ENCODE assay signal across 8 cellular contexts in genomic region chr3:169764453-169765280, GRCh38. TPM values are rescaled to one million over a fixed set of nuclear protein-coding genes. Genes with fewer than 3 reads are reported as not detected.
A peak's percentile ranks its signal among the peaks of the same experiment; 100 is the strongest.
DNase-seq lines count a peak whose midpoint lies in the region; ATAC-seq, FAIRE-seq and TF ChIP-seq lines count a peak whose summit lies in the region.

TERC (minus strand) TSS chr3:169765060.

- peak; percentile 85 for DNase-seq in A172 (ENCODE audit: low spot score)
- DNase-seq in NCI-H2171 (lab: John Stamatoyannopoulos, UW): peak; percentile 95
- peak; percentile 88 for DNase-seq in WTC11 (ENCODE audit: low spot score)
- DNase-seq in bronchial epithelial cell (ENCODE audit: low read depth): peak; percentile 77
- peak; percentile 82 for DNase-seq in iPS-NIHi11 (ENCODE audit: low spot score)
- DNase-seq in small intestine: peak; percentile 96

- 0% methylated on average over 71 to 77 of the region's 77 CpGs for WGBS in small intestine, 3 donors

- H3K9me3 ChIP-seq in small intestine (ENCODE audit: control insufficient read depth, low read depth): no peaks in the 10 kb centered on the region

- H3K27me3 ChIP-seq in bronchial epithelial cell (ENCODE audit: control insufficient read depth, insufficient read depth, low read length) (no peaks in the 10 kb centered on the region), small intestine (ENCODE audit: control insufficient read depth in 2 of 2, insufficient read depth in 2 of 2, low read length in 2 of 2) (no peaks in the 10 kb centered on the region)

- no peaks in the 10 kb centered on the region for H3K27me3 Mint-ChIP-seq in WTC11 (ENCODE audit: low read depth)

- ATAC-seq in GM18520 (IDR thresholded peaks at IDR 0.05; ENCODE audit: unreplicated experiment) (peak; percentile 71), HG03060 (IDR thresholded peaks at IDR 0.05; ENCODE audit: low read depth, unreplicated experiment) (peak; percentile 47), WTC11 (peak; percentile 84)

- FAIRE-seq in bronchial epithelial cell (lab: Jason Lieb, UNC) (no peak), small intestine (lab: Jason Lieb, UNC) (no peak)

- no peaks in the 10 kb centered on the region for H3K4me1 ChIP-seq in small intestine (ENCODE audit: control insufficient read depth in 2 of 2, insufficient read depth in 1 of 2, low read depth in 1 of 2, low read length in 1 of 2)

- peaks cover 11% of the 10 kb centered on the region for H3K9me3 Mint-ChIP-seq in WTC11

- peak within 1 kb of the TSS; percentile 98 for H3K27ac Mint-ChIP-seq in WTC11

- H3K36me3 ChIP-seq in bronchial epithelial cell (ENCODE audit: control insufficient read depth, insufficient read depth, low read length) (no peaks in the 10 kb centered on the region), small intestine (ENCODE audit: control insufficient read depth in 2 of 2, insufficient read depth in 2 of 2, low read length in 2 of 2) (no peaks in the 10 kb centered on the region)

- H3K36me3 Mint-ChIP-seq in WTC11: peaks cover 3% of the 10 kb centered on the region; the same call in 1 of the 2 replicates

- H3K4me3 ChIP-seq in bronchial epithelial cell (ENCODE audit: low read depth, low read length) (peak within 1 kb of the TSS; percentile 87), small intestine (ENCODE audit: low read depth in 1 of 2, low read length in 2 of 2) (peak within 1 kb of the TSS; percentile 74 to 87)

- no peak for TF ChIP-seq CTCF in WTC11 (IDR thresholded peaks at IDR 0.05)
- TF ChIP-seq CTCF in bronchial epithelial cell (IDR thresholded peaks at IDR 0.05; ENCODE audit: insufficient read depth, low read length, severe bottlenecking): no peak

- peak within 1 kb of the TSS; percentile 97 to 99 for H3K27ac ChIP-seq in small intestine (ENCODE audit: low read depth in 1 of 2, low read length in 1 of 2)

- H3K4me3 Mint-ChIP-seq in WTC11: peak within 1 kb of the TSS; percentile 91

- POLR2A ChIA-PET in WTC11 (lab: Charles Lee): interaction anchor here (1.6 kb wide), 1 partner anchor 8 kb away, joined by 5 read pairs; the partner anchor contains the start of gene MYNN

- CTCF ChIA-PET in WTC11 (lab: Charles Lee): interaction anchor here (1.0 kb wide), 1 partner anchor 616 kb away, joined by 5 read pairs; no protein-coding TSS in a partner anchor

- H3K4me1 Mint-ChIP-seq in WTC11: peaks cover 10% of the 10 kb centered on the region

TF ChIP-seq in WTC11, 78 proteins besides CTCF, POLR2A, EP300 and RAD21 (continues in another document):
- TF ChIP-seq TEAD4 (CRISPR knock-in tag; IDR thresholded peaks at IDR 0.05) (no peak), ZNF416 (CRISPR knock-in tag; IDR thresholded peaks at IDR 0.05) (peak; percentile 95), IRF1 (CRISPR knock-in tag; IDR thresholded peaks at IDR 0.05) (no peak), E2F5 (CRISPR knock-in tag; IDR thresholded peaks at IDR 0.05) (no peak), MYBL2 (CRISPR knock-in tag; IDR thresholded peaks at IDR 0.05) (0 out of 2 replicates have a peak, but pooled peaks have one; percentile 49), MAX (CRISPR knock-in tag; IDR thresholded peaks at IDR 0.05) (no peak), NR1H2 (CRISPR knock-in tag; IDR thresholded peaks at IDR 0.05) (no peak), NFE2L1 (CRISPR knock-in tag; IDR thresholded peaks at IDR 0.05) (no peak), CREB1 (CRISPR knock-in tag; IDR thresholded peaks at IDR 0.05) (no peak), ZNF671 (CRISPR knock-in tag; IDR thresholded peaks at IDR 0.05) (peak; percentile 60; the same call in 1 of the 2 replicates), ATF6 (CRISPR knock-in tag; IDR thresholded peaks at IDR 0.05) (no peak), GRHL2 (CRISPR knock-in tag; IDR thresholded peaks at IDR 0.05; ENCODE audit: insufficient replicate concordance, severe bottlenecking) (no peak), FOXJ3 (CRISPR knock-in tag; IDR thresholded peaks at IDR 0.05; ENCODE audit: borderline replicate concordance) (no peak)
- TF ChIP-seq, protein P1, sequence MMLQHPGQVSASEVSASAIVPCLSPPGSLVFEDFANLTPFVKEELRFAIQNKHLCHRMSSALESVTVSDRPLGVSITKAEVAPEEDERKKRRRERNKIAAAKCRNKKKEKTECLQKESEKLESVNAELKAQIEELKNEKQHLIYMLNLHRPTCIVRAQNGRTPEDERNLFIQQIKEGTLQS (CRISPR knock-in tag; conservative IDR thresholded peaks at IDR 0.05): no peak
- TF ChIP-seq, protein P2, sequence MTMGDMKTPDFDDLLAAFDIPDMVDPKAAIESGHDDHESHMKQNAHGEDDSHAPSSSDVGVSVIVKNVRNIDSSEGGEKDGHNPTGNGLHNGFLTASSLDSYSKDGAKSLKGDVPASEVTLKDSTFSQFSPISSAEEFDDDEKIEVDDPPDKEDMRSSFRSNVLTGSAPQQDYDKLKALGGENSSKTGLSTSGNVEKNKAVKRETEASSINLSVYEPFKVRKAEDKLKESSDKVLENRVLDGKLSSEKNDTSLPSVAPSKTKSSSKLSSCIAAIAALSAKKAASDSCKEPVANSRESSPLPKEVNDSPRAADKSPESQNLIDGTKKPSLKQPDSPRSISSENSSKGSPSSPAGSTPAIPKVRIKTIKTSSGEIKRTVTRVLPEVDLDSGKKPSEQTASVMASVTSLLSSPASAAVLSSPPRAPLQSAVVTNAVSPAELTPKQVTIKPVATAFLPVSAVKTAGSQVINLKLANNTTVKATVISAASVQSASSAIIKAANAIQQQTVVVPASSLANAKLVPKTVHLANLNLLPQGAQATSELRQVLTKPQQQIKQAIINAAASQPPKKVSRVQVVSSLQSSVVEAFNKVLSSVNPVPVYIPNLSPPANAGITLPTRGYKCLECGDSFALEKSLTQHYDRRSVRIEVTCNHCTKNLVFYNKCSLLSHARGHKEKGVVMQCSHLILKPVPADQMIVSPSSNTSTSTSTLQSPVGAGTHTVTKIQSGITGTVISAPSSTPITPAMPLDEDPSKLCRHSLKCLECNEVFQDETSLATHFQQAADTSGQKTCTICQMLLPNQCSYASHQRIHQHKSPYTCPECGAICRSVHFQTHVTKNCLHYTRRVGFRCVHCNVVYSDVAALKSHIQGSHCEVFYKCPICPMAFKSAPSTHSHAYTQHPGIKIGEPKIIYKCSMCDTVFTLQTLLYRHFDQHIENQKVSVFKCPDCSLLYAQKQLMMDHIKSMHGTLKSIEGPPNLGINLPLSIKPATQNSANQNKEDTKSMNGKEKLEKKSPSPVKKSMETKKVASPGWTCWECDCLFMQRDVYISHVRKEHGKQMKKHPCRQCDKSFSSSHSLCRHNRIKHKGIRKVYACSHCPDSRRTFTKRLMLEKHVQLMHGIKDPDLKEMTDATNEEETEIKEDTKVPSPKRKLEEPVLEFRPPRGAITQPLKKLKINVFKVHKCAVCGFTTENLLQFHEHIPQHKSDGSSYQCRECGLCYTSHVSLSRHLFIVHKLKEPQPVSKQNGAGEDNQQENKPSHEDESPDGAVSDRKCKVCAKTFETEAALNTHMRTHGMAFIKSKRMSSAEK (CRISPR knock-in tag; IDR thresholded peaks at IDR 0.05; ENCODE audit: borderline replicate concordance): peak; percentile 73; the same call in 1 of the 2 replicates

RNA-seq across cellular contexts. Expression of gene TERC, which starts in this region (rescaled TPM):
- total RNA-seq in A172 (2014; rRNA removed; shearing (Covaris generic)): 145 and 302 TPM in 2 replicates
- total RNA-seq in WTC11 (2021) (34.3 to 57.1 TPM (median 48.5 TPM) in 3 replicates), bronchial epithelial cell (118 and 346 TPM in 2 replicates)
- polyA plus RNA-seq in small intestine: under 1 TPM in 1 of 3 donors, not detected in 2; 0.48 TPM

Comparison
In these comparisons a context has a peak if more than half of its experiments do, and no peak if none do; other contexts are left out.
1. Peak in every context shown above with its lines: DNase-seq, ATAC-seq, H3K4me3 ChIP-seq and H3K27ac ChIP-seq.
2. Peak in DNase-seq, H3K4me3 ChIP-seq and H3K27ac ChIP-seq in small intestine; RNA of the gene not detected or under 1 TPM.